In genomic region chr6:28208180-28208659, GRCh38 we compare ENCODE assay signal across 1 cellular context.
TF ChIP-seq lines count a peak whose summit lies in the region.

No MANE protein-coding gene starts in this region.

TF ChIP-seq in IMR-90, 13 proteins besides CTCF, POLR2A, EP300 and RAD21:
- TF ChIP-seq RFX5 (IDR thresholded peaks at IDR 0.05; ENCODE audit: low read depth, low read length) (no peak), SMC3 (IDR thresholded peaks at IDR 0.05; ENCODE audit: low read depth, low read length) (no peak), ELK1 (IDR thresholded peaks at IDR 0.05; ENCODE audit: borderline replicate concordance, low read depth, low read length) (no peak), MAZ (IDR thresholded peaks at IDR 0.05; ENCODE audit: borderline replicate concordance, low read depth, low read length) (no peak), BHLHE40 (IDR thresholded peaks at IDR 0.05; ENCODE audit: low read depth, low read length) (no peak), CHD1 (IDR thresholded peaks at IDR 0.05; ENCODE audit: low read depth, low read length) (no peak), RCOR1 (IDR thresholded peaks at IDR 0.05; ENCODE audit: insufficient replicate concordance, low read length) (no peak), FOS (IDR thresholded peaks at IDR 0.05; ENCODE audit: low read depth, low read length) (no peak), NFE2L2 (IDR thresholded peaks at IDR 0.05; ENCODE audit: low read depth, low read length) (no peak), MAFK (IDR thresholded peaks at IDR 0.05; ENCODE audit: low read depth, low read length) (no peak), CEBPB (IDR thresholded peaks at IDR 0.05; ENCODE audit: low read depth, low read length) (no peak), USF2 (IDR thresholded peaks at IDR 0.05; ENCODE audit: low read depth, low read length) (no peak), MXI1 (IDR thresholded peaks at IDR 0.05; ENCODE audit: borderline replicate concordance, low read depth, low read length) (no peak)
